Comparison of ENCODE assay signal across 20 cellular contexts in the genomic region with DNA sequence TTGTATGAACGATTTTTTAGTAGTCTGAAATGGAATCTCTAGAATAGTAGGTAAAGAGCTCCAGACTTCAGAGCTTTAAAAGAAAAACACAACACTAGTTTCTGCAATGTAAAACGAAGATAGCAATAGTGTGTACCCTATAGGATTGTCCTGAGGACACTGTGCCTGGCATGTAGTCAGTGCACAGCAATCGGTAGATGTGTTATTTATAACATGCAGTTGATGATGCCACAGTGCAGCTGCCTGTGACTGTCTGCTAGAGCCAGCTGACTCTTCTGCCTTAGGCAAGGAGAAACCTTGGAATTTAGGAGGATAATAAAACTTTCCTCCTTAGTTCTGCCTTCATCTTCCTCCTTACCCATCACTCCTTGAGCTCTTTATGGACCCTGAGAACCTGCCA. TPM values are rescaled to one million over a fixed set of nuclear protein-coding genes. Genes with fewer than 3 reads are reported as not detected.
"Had no signal": no experiment of that assay in that cellular context is flagged by ENCODE, and none has a peak within 500 bp of the region (broad histone marks: within the 10 kb centered on the region; RNA-seq: fewer than 3 reads in every experiment).

No MANE protein-coding gene starts in this region.

- H3K4me1 ChIP-seq: foreskin keratinocyte, left lung, prostate gland had no signal

- H3K36me3 ChIP-seq: cardiac muscle cell, ovary, prostate gland had no signal

- DNase-seq: activated CD4-positive, alpha-beta T cell treated with anti-CD3 and anti-CD28 coated beads, Interleukin-2, amount 50 U/mL, for 1 hour; activated CD8-positive, alpha-beta T cell treated with anti-CD3 and anti-CD28 coated beads, Interleukin-2, amount 10 ng/mL, durations not matched to agents 7 days and 5 days; activated gamma-delta T cell; activated naive CD4-positive, alpha-beta T cell treated with anti-CD3 and anti-CD28 coated beads, Interleukin-2, amount 50 U/mL, for 16 hours; activated naive CD8-positive, alpha-beta T cell treated with anti-CD3 and anti-CD28 coated beads, Interleukin-2, amount 50 U/mL, for 24 hours; body of pancreas; effector CD8-positive, alpha-beta T cell; erythroblast; foreskin keratinocyte; left lung; mammary epithelial cell; ovary; stimulated activated CD4-positive, alpha-beta T cell treated with anti-CD3 and anti-CD28 coated beads, Interleukin-1b, Interleukin-23, amount 100 ng/mL, for 48 hours; T-cell had no signal

- H3K9me3 ChIP-seq: body of pancreas, left lung, ovary, prostate gland, suprapubic skin, tibial nerve had no signal

- H3K4me3 ChIP-seq: body of pancreas, cardiac muscle cell, left lung, ovary, prostate gland, skin epidermis, suprapubic skin, tibial nerve had no signal

- H3K27me3 ChIP-seq: body of pancreas, cardiac muscle cell, foreskin keratinocyte, left lung, ovary, suprapubic skin, tibial nerve had no signal

- H3K27ac ChIP-seq: body of pancreas, cardiac muscle cell, foreskin keratinocyte, left lung, ovary, prostate gland, skin epidermis, suprapubic skin, tibial nerve, VCaP had no signal

RNA-seq across cellular contexts. Expression of a gene that starts 27.7 kb away (rescaled TPM):
- total RNA-seq: foreskin keratinocyte had no signal
